1 cellular context compared by ENCODE assay signal in genomic region chr1:10735603-10736305, GRCh38.
TF ChIP-seq lines count a peak whose summit lies in the region.

No MANE protein-coding gene starts in this region.

TF ChIP-seq in GM23338, 12 proteins besides CTCF, POLR2A, EP300 and RAD21 (continued from another document):
- TF ChIP-seq ETS1 (IDR thresholded peaks at IDR 0.05) (no peak), NANOG (IDR thresholded peaks at IDR 0.05; ENCODE audit: borderline replicate concordance) (no peak), JUNB (IDR thresholded peaks at IDR 0.05; ENCODE audit: unreplicated experiment) (no peak), ZNF462 (CRISPR knock-in tag; IDR thresholded peaks at IDR 0.05) (no peak), STAT1 (IDR thresholded peaks at IDR 0.05; ENCODE audit: unreplicated experiment) (no peak)
